Comparison of ENCODE assay signal across 16 cellular contexts in genomic region chr2:18834341-18834740, GRCh38.
A peak's percentile ranks its signal among the peaks of the same experiment; 100 is the strongest.
DNase-seq lines count a peak whose midpoint lies in the region; ATAC-seq lines count a peak whose summit lies in the region.
"Had no signal": no experiment of that assay in that cellular context is flagged by ENCODE, and none has a peak within 500 bp of the region (broad histone marks: within the 10 kb centered on the region; RNA-seq: fewer than 3 reads in every experiment).

No MANE protein-coding gene starts in this region.

- ATAC-seq in HG03432 (IDR thresholded peaks at IDR 0.05; ENCODE audit: unreplicated experiment) (no peak), GM18519 (IDR thresholded peaks at IDR 0.05; ENCODE audit: low FRiP score, unreplicated experiment) (no peak)
- ATAC-seq: mucosa of descending colon had no signal

- peak; percentile 73 for DNase-seq in AG08395 (ENCODE audit: low spot score)
- DNase-seq in HT1080 (ENCODE audit: low read depth) = peak; percentile 54
- DNase-seq in cerebellar cortex (ENCODE audit: low spot score) = peak; percentile 33
- DNase-seq in kidney tubule cell (ENCODE audit: low spot score) = peak; percentile 94
- DNase-seq in AML-193 (lab: John Stamatoyannopoulos, UW) = no peak
- DNase-seq in COLO829 (ENCODE audit: low spot score) = no peak
- DNase-seq: activated CD8-positive, alpha-beta memory T cell treated with anti-CD3 and anti-CD28 coated beads, Interleukin-2, amount 50 U/mL, for 48 hours; amygdala; endodermal cell; GDM1; mucosa of descending colon; NCI-H1436 treated with DMSO at 0.1 percent for 48 hours; NCI-H82; stomach had no signal

Comparison
In these comparisons a context has a peak if more than half of its experiments do, and no peak if none do; other contexts are left out.
1. DNase-seq: peak in AG08395 (single experiment), HT1080 (single experiment), cerebellar cortex (single experiment) and kidney tubule cell (single experiment); none in AML-193 (0 of 2) and COLO829 (single experiment).